ENCODE assay signal across 8 cellular contexts in the genomic region with DNA sequence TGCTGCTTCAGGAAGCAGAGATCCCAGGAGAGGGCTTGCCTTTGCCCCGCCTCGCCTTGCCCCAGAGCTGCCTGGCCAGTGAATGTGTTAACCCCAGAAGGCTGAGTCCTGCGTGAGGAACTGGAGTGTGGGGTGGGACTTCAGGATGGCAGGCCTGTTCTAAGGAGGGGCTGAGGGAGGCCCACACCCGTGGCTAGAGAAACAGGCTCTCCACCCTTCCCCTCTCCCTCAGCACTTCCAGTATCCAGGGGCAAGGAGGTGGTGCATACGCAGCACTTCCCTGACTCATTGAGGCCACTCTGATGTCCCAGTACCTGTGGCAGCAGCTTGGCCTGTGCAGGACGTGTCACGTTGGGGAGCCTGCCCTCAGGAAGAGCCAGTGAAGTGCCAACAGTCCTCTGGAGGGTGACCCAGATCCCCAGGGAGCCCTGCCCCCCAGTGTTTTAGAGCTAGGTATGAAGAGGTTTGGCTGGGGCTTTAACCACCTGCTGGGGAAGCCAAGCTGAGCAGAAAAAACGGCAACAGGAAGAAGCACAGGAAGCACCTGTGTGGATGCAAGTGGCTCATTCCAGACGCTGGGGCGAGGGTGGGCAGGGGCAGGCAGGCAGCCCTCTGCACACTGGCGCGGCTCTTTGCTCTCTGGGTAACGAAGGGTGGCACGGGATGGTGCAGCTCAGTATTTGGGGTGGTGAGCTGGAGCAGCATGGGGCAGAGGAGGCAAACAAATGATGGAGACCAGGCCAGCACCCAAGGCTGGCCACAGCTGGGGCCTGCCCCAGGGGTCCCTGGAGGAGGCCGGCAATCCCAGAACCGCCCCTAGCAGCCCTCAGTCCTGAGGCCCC. TPM values are rescaled to one million over a fixed set of nuclear protein-coding genes. Genes with fewer than 3 reads are reported as not detected.
DNase-seq lines count a peak whose midpoint lies in the region; ATAC-seq and TF ChIP-seq lines count a peak whose summit lies in the region.

No MANE protein-coding gene starts in this region.

- H3K27ac Mint-ChIP-seq in activated naive CD8-positive, alpha-beta T cell treated with anti-CD3 and anti-CD28 coated beads for 36 hours = peak overlapping the region; percentile 91

- no peak overlapping the region for H3K4me2 ChIP-seq in osteoblast (ENCODE audit: insufficient read depth, low read length)

- peaks cover 36% of the 10 kb centered on the region for H3K4me1 Mint-ChIP-seq in activated naive CD8-positive, alpha-beta T cell treated with anti-CD3 and anti-CD28 coated beads for 36 hours

- H2AFZ ChIP-seq in osteoblast (ENCODE audit: low read length) = no peak overlapping the region

- H3K4me3 ChIP-seq in osteoblast (ENCODE audit: insufficient read depth, low read length) = no peak overlapping the region

- no peaks in the 10 kb centered on the region for H3K9me3 Mint-ChIP-seq in activated naive CD8-positive, alpha-beta T cell treated with anti-CD3 and anti-CD28 coated beads for 36 hours

- peaks cover 34% of the 10 kb centered on the region for H4K20me1 ChIP-seq in osteoblast (ENCODE audit: insufficient read depth, low read length)

- H3K79me2 ChIP-seq in osteoblast (ENCODE audit: insufficient read depth, low read length) = no peaks in the 10 kb centered on the region

- H3K27me3 Mint-ChIP-seq in activated naive CD8-positive, alpha-beta T cell treated with anti-CD3 and anti-CD28 coated beads for 36 hours = no peaks in the 10 kb centered on the region

- H3K4me3 Mint-ChIP-seq in activated naive CD8-positive, alpha-beta T cell treated with anti-CD3 and anti-CD28 coated beads for 36 hours = no peak overlapping the region

- no peak for TF ChIP-seq CTCF in osteoblast (IDR thresholded peaks at IDR 0.05; ENCODE audit: extremely low read depth, low read depth, low read length)

- H3K4me1 ChIP-seq in osteoblast (ENCODE audit: insufficient read depth, low read length) = no peaks in the 10 kb centered on the region

- TF ChIP-seq POLR2A in GM15510 (IDR thresholded peaks at IDR 0.05; ENCODE audit: borderline replicate concordance, extremely low read depth, insufficient read length) = peak; percentile 31

- H3K27me3 ChIP-seq in osteoblast (ENCODE audit: insufficient read depth, low read length) = no peaks in the 10 kb centered on the region

- no peak overlapping the region for H3K27ac ChIP-seq in osteoblast (ENCODE audit: low read depth, low read length)

- DNase-seq in activated naive CD8-positive, alpha-beta T cell treated with anti-CD3 and anti-CD28 coated beads for 36 hours = no peak
- DNase-seq in osteoblast (ENCODE audit: insufficient read length, low spot score, missing footprints) (peak; percentile 65), DMS79 treated with DMSO at 0.1 percent for 48 hours (lab: John Stamatoyannopoulos, UW) (no peak)

- peaks cover 7% of the 10 kb centered on the region for H3K36me3 Mint-ChIP-seq in activated naive CD8-positive, alpha-beta T cell treated with anti-CD3 and anti-CD28 coated beads for 36 hours

- ATAC-seq in HG03460 (IDR thresholded peaks at IDR 0.05; ENCODE audit: unreplicated experiment) = peak; percentile 53
- ATAC-seq in GM19395 (IDR thresholded peaks at IDR 0.05; ENCODE audit: unreplicated experiment) = no peak
- ATAC-seq in HG02970 (IDR thresholded peaks at IDR 0.05; ENCODE audit: low FRiP score, unreplicated experiment) = no peak
- ATAC-seq in HG02610 (IDR thresholded peaks at IDR 0.05; ENCODE audit: unreplicated experiment) = no peak

- H3K9me3 ChIP-seq in osteoblast (ENCODE audit: low read depth, low read length) = no peaks in the 10 kb centered on the region

- H3K36me3 ChIP-seq in osteoblast (ENCODE audit: insufficient read depth, low read length) = peaks cover 55% of the 10 kb centered on the region

RNA-seq across cellular contexts. Expression of a gene that starts 14.7 kb away (rescaled TPM):
- total RNA-seq in activated naive CD8-positive, alpha-beta T cell treated with anti-CD3 and anti-CD28 coated beads for 36 hours = 10 to 100 TPM; 55.8 to 55.9 TPM
- total RNA-seq in osteoblast = 29.3 and 31.8 TPM in 2 replicates

RNA-seq across cellular contexts. Expression of a gene that starts 19.0 kb away (rescaled TPM):
- 10 to 100 TPM; 13.9 to 14.0 TPM for total RNA-seq in activated naive CD8-positive, alpha-beta T cell treated with anti-CD3 and anti-CD28 coated beads for 36 hours
- total RNA-seq in osteoblast = 36.6 and 38.0 TPM in 2 replicates
